In the genomic region with DNA sequence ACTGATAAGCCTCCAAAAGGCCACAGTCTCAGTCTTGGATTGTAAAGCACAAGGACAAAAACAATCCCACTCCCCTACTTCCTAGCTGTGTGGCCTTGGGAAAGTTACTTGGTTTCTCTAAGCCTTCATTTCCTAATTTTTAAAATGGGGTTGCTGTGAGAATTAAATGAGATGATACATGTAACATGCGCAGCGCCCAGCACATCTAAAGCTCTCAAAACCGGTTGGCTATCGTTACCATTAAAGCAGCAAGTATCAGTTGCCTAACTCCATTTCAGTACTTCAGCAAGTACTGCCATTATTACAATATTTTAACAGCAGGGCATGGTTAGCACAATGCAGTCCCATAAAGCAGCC, we compare ENCODE assay signal across 8 cellular contexts. TPM values are rescaled to one million over a fixed set of nuclear protein-coding genes. Genes with fewer than 3 reads are reported as not detected.
DNase-seq lines count a peak whose midpoint lies in the region; ATAC-seq and TF ChIP-seq lines count a peak whose summit lies in the region.

No MANE protein-coding gene starts in this region.

- no peak for DNase-seq in CD8-positive, alpha-beta memory T cell
- no peak for DNase-seq in Panc1 (ENCODE audit: low read depth, low spot score)
- DNase-seq in endodermal cell, result no peak
- no peak for DNase-seq in osteocyte (ENCODE audit: extremely low spot score, unreplicated experiment)
- DNase-seq in nucleus accumbens (lab: John Stamatoyannopoulos, UW), result no peak
- DNase-seq in C1 segment of cervical spinal cord (lab: John Stamatoyannopoulos, UW), result no peak
- no peak for DNase-seq in hippocampal formation (lab: John Stamatoyannopoulos, UW)

- H3K4me3 ChIP-seq in CD8-positive, alpha-beta memory T cell (ENCODE audit: low read length), result no peak overlapping the region
- H3K4me3 ChIP-seq in Panc1 (ENCODE audit: low read depth in 2 of 2, low read length in 2 of 2), result peak overlapping the region; percentile 33 to 43; a peak in 2 of 4 replicates
- H3K4me3 ChIP-seq in endodermal cell (ENCODE audit: low read length), result peak overlapping the region; percentile 82
- peak overlapping the region in 1 of 2 donors; percentile 55 for H3K4me3 ChIP-seq in gastroesophageal sphincter

- peak overlapping the region in 5 of 7 donors; percentile 41 to 71 (median 62) for H3K4me3 Mint-ChIP-seq in CD8-positive, alpha-beta memory T cell
- H3K4me3 Mint-ChIP-seq in endodermal cell (peak overlapping the region; percentile 72), osteocyte (ENCODE audit: unreplicated experiment) (peak overlapping the region; percentile 94)

- H3K27me3 ChIP-seq in CD8-positive, alpha-beta memory T cell (ENCODE audit: insufficient read depth, low read length, poor library complexity, severe bottlenecking), result peaks cover 26% of the 10 kb centered on the region
- H3K27me3 ChIP-seq in Panc1 (ENCODE audit: control insufficient read depth, insufficient read depth, low read length) (peaks cover 36% of the 10 kb centered on the region), endodermal cell (ENCODE audit: control insufficient read depth, insufficient read depth, low read length, poor library complexity, severe bottlenecking) (peaks cover 38% of the 10 kb centered on the region), gastroesophageal sphincter (peaks cover 61% of the 10 kb centered on the region)

- POLR2A ChIA-PET in CD8-positive, alpha-beta memory T cell (lab: Charles Lee), result no interaction called here
- POLR2A ChIA-PET in Panc1 (lab: Charles Lee), result no interaction called here

- H3K36me3 ChIP-seq in CD8-positive, alpha-beta memory T cell (ENCODE audit: insufficient read depth, low read length), result no peaks in the 10 kb centered on the region
- no peaks in the 10 kb centered on the region for H3K36me3 ChIP-seq in Panc1 (ENCODE audit: control insufficient read depth, insufficient read depth, low read length)
- H3K36me3 ChIP-seq in endodermal cell (ENCODE audit: control insufficient read depth, insufficient read depth, low read length), result no peaks in the 10 kb centered on the region
- no peaks in the 10 kb centered on the region for H3K36me3 ChIP-seq in gastroesophageal sphincter

- no peaks in the 10 kb centered on the region for H3K9me3 ChIP-seq in CD8-positive, alpha-beta memory T cell (ENCODE audit: low read length)
- H3K9me3 ChIP-seq in Panc1 (ENCODE audit: control insufficient read depth, insufficient read depth, low read depth, low read length) (no peaks in the 10 kb centered on the region), endodermal cell (ENCODE audit: control insufficient read depth, low read length) (no peaks in the 10 kb centered on the region), gastroesophageal sphincter (no peaks in the 10 kb centered on the region)

- no peak overlapping the region for H3K27ac ChIP-seq in CD8-positive, alpha-beta memory T cell (ENCODE audit: low read depth, low read length)
- H3K27ac ChIP-seq in Panc1 (ENCODE audit: low read length) (no peak overlapping the region), endodermal cell (ENCODE audit: low read depth, low read length) (no peak overlapping the region), gastroesophageal sphincter (no peak overlapping the region)

- CTCF ChIA-PET in CD8-positive, alpha-beta memory T cell (lab: Charles Lee), result interaction anchor here (1.1 kb wide), 1 partner anchor 14 kb away, joined by 4 read pairs; no protein-coding TSS in a partner anchor
- CTCF ChIA-PET in Panc1 (lab: Charles Lee), result no interaction called here

- 46 to 57% methylated on average over 4 of the region's 4 CpGs for WGBS in endodermal cell (ENCODE audit: insufficient coverage in 1 of 2, insufficient read length in 1 of 2), 2 experiments
- 58 to 62% methylated on average over 4 of the region's 4 CpGs for WGBS in gastroesophageal sphincter (ENCODE audit: low coverage in 1 of 2), 2 donors

- peaks cover 0 to 2% (median 0%) of the 10 kb centered on the region in 3 donors for H3K36me3 Mint-ChIP-seq in CD8-positive, alpha-beta memory T cell
- H3K36me3 Mint-ChIP-seq in endodermal cell (ENCODE audit: low read depth), result no peaks in the 10 kb centered on the region
- H3K36me3 Mint-ChIP-seq in osteocyte (ENCODE audit: unreplicated experiment), result no peaks in the 10 kb centered on the region

- TF ChIP-seq CTCF in Panc1 (IDR thresholded peaks at IDR 0.05), result no peak
- TF ChIP-seq CTCF in endodermal cell (conservative IDR thresholded peaks at IDR 0.05), result no peak
- no peak for TF ChIP-seq CTCF in osteocyte (IDR thresholded peaks at IDR 0.05)
- TF ChIP-seq CTCF in gastroesophageal sphincter (IDR thresholded peaks at IDR 0.05), result no peak

- no peaks in the 10 kb centered on the region for H3K4me1 ChIP-seq in CD8-positive, alpha-beta memory T cell (ENCODE audit: insufficient read depth, low read length)
- H3K4me1 ChIP-seq in Panc1 (ENCODE audit: control insufficient read depth, insufficient read depth, low read length) (no peaks in the 10 kb centered on the region), endodermal cell (ENCODE audit: control insufficient read depth, insufficient read depth, low read length) (no peaks in the 10 kb centered on the region), gastroesophageal sphincter (peaks cover 0 to 28% (median 15%) of the 10 kb centered on the region in 3 donors)

- intact Hi-C loops in Panc1 (cut with micrococcal nuclease; ENCODE audit: unreplicated experiment), result loop anchor here (5.0 kb wide), 1 partner anchor 272 kb away; no protein-coding TSS in a partner anchor

- in situ Hi-C loops in Panc1 (cut with HindIII; ENCODE audit: low pct_unique_long_range_greater_than_20kb, low sequenced_read_pairs), result no loop called here

- BruUV-seq in Panc1 (replicated peaks; lab: Mats Ljungman, UMichigan), result no TSS peak

- peaks cover 11 to 23% (median 12%) of the 10 kb centered on the region in 3 donors for H3K4me1 Mint-ChIP-seq in CD8-positive, alpha-beta memory T cell
- peaks cover 8% of the 10 kb centered on the region for H3K4me1 Mint-ChIP-seq in endodermal cell
- H3K4me1 Mint-ChIP-seq in osteocyte (ENCODE audit: unreplicated experiment), result peaks cover 24% of the 10 kb centered on the region

- TF ChIP-seq EP300 in gastroesophageal sphincter (IDR thresholded peaks at IDR 0.05), result no peak

- no peak overlapping the region for H3K27ac Mint-ChIP-seq in CD8-positive, alpha-beta memory T cell
- H3K27ac Mint-ChIP-seq in endodermal cell (no peak overlapping the region), osteocyte (ENCODE audit: unreplicated experiment) (peak overlapping the region; percentile 80)

- H3K9me3 Mint-ChIP-seq in CD8-positive, alpha-beta memory T cell, result no peaks in the 10 kb centered on the region
- no peaks in the 10 kb centered on the region for H3K9me3 Mint-ChIP-seq in endodermal cell
- no peaks in the 10 kb centered on the region for H3K9me3 Mint-ChIP-seq in osteocyte (ENCODE audit: unreplicated experiment)

- TF ChIP-seq POLR2A in gastroesophageal sphincter (IDR thresholded peaks at IDR 0.05), result no peak

- H3K27me3 Mint-ChIP-seq in CD8-positive, alpha-beta memory T cell, result peaks cover 30 to 70% of the 10 kb centered on the region in 2 donors
- peaks cover 67% of the 10 kb centered on the region for H3K27me3 Mint-ChIP-seq in endodermal cell (ENCODE audit: insufficient read depth)
- peaks cover 25% of the 10 kb centered on the region for H3K27me3 Mint-ChIP-seq in osteocyte (ENCODE audit: unreplicated experiment)

- peak; percentile 33; the same call in 1 of the 2 replicates for ATAC-seq in Panc1
- no peak for ATAC-seq in gastroesophageal sphincter

- no peak overlapping the region for H3K9ac ChIP-seq in endodermal cell (ENCODE audit: extremely low read depth, low read length, poor library complexity, severe bottlenecking)

RNA-seq across cellular contexts. Expression of a gene that starts 1.9 kb away (rescaled TPM):
- under 1 TPM; 0.27 to 0.74 TPM for total RNA-seq in CD8-positive, alpha-beta memory T cell
- polyA plus RNA-seq in CD8-positive, alpha-beta memory T cell, result 1.1 TPM
- total RNA-seq in Panc1 (2021; ENCODE audit: unreplicated experiment) (0.21 TPM), endodermal cell (10 to 100 TPM; 17.9 to 28.2 TPM), osteocyte (78.3 and 81.8 TPM in 2 replicates), gastroesophageal sphincter (1 to 10 TPM; 1.3 to 4.7 (median 2.2) TPM)
- not detected for polyA plus RNA-seq in Panc1 (2012; ENCODE audit: insufficient read length)
- 49.9 TPM for polyA plus RNA-seq in endodermal cell (2013, experiment 1 of 2)
- polyA plus RNA-seq in endodermal cell (2013, experiment 2 of 2), result 41.4 TPM
